Comparison of ENCODE assay signal across 14 cellular contexts in genomic region chr1:51520700-51521248, GRCh38. TPM values are rescaled to one million over a fixed set of nuclear protein-coding genes. Genes with fewer than 3 reads are reported as not detected.
DNase-seq lines count a peak whose midpoint lies in the region; TF ChIP-seq lines count a peak whose summit lies in the region.
"Had no signal": no experiment of that assay in that cellular context is flagged by ENCODE, and none has a peak within 500 bp of the region (broad histone marks: within the 10 kb centered on the region; RNA-seq: fewer than 3 reads in every experiment).

No MANE protein-coding gene starts in this region.

- no peaks in the 10 kb centered on the region for H3K9me3 ChIP-seq in Caco-2

- TF ChIP-seq CTCF in Caco-2 (IDR thresholded peaks at IDR 0.05; ENCODE audit: insufficient read depth in 1 of 2, low read depth in 1 of 2, low read length in 1 of 2, severe bottlenecking in 1 of 2, unreplicated experiment in 1 of 2) (no peak), nephron progenitor cell (IDR thresholded peaks at IDR 0.05) (no peak)

- H3K36me3 Mint-ChIP-seq in Caco-2 (ENCODE audit: insufficient read depth, unreplicated experiment) (peaks cover 15% of the 10 kb centered on the region), nephron progenitor cell (ENCODE audit: low read depth) (no peaks in the 10 kb centered on the region)
- H3K36me3 Mint-ChIP-seq: mesothelial cell of epicardium had no signal

- DNase-seq in Caco-2, result no peak
- peak; percentile 73 for DNase-seq in NCI-H226
- DNase-seq in nephron progenitor cell, result no peak
- DNase-seq in AG08395 (ENCODE audit: low spot score), result no peak
- DNase-seq in NCI-H510A (lab: John Stamatoyannopoulos, UW), result no peak
- DNase-seq in HCEC 1CT, result no peak
- DNase-seq in stimulated activated CD4-positive, alpha-beta T cell treated with anti-CD3 and anti-CD28 coated beads, Interleukin-2, amount 100 ng/mL, for 48 hours, result no peak
- DNase-seq: activated effector memory CD4-positive, alpha-beta T cell treated with Interleukin-2 at 50 U/mL for 16 hours; C1 segment of cervical spinal cord; cortex of kidney; RPMI8226 had no signal

- H3K27me3 ChIP-seq in Caco-2 (replicated peaks; ENCODE audit: control insufficient read depth, insufficient read depth, low read length), result no peaks in the 10 kb centered on the region

- no peak overlapping the region for H3K27ac Mint-ChIP-seq in Caco-2 (ENCODE audit: unreplicated experiment)
- no peak overlapping the region for H3K27ac Mint-ChIP-seq in nephron progenitor cell

- H3K27me3 Mint-ChIP-seq in Caco-2 (ENCODE audit: insufficient read depth, unreplicated experiment) (no peaks in the 10 kb centered on the region), nephron progenitor cell (ENCODE audit: low read depth, poor library complexity) (no peaks in the 10 kb centered on the region)

- no peaks in the 10 kb centered on the region for H3K36me3 ChIP-seq in Caco-2 (ENCODE audit: control insufficient read depth, insufficient read depth, low read length)

- H3K27ac ChIP-seq in cingulate gyrus (ENCODE audit: low read depth, low read length), result peak overlapping the region; percentile 4
- H3K27ac ChIP-seq: VCaP had no signal

- peaks cover 11% of the 10 kb centered on the region for H3K4me1 Mint-ChIP-seq in Caco-2 (ENCODE audit: low read depth, unreplicated experiment)
- peaks cover 26% of the 10 kb centered on the region for H3K4me1 Mint-ChIP-seq in nephron progenitor cell

- H3K4me3 Mint-ChIP-seq in Caco-2 (ENCODE audit: unreplicated experiment) (peak overlapping the region; percentile 95), nephron progenitor cell (peak overlapping the region; percentile 2)

- no peaks in the 10 kb centered on the region for H3K9me3 Mint-ChIP-seq in Caco-2 (ENCODE audit: unreplicated experiment)
- no peaks in the 10 kb centered on the region for H3K9me3 Mint-ChIP-seq in nephron progenitor cell
- H3K9me3 Mint-ChIP-seq: mesothelial cell of epicardium had no signal

- no peak overlapping the region for H3K4me3 ChIP-seq in Caco-2 (ENCODE audit: low read depth, low read length)

- intact Hi-C loops in Caco-2 (cut with micrococcal nuclease; ENCODE audit: unreplicated experiment), result no loop called here

- peaks cover 12% of the 10 kb centered on the region for H3K4me1 ChIP-seq in Caco-2

- no TSS peak for BruUV-seq in Caco-2 (replicated peaks; lab: Mats Ljungman, UMichigan)

- CTCF ChIA-PET in Caco-2 (lab: Charles Lee), result interaction anchor here (1.2 kb wide), 1 partner anchor 14 kb away, joined by 3 read pairs; no protein-coding TSS in a partner anchor

- POLR2A ChIA-PET in Caco-2 (lab: Charles Lee), result no interaction called here

RNA-seq across cellular contexts. Expression of gene EPS15, which starts 1.7 kb away (rescaled TPM):
- 39.2 and 41.5 TPM in 2 replicates for total RNA-seq in Caco-2 (2022)
